ENCODE assay signal across 19 cellular contexts in genomic region chr11:45886816-45887520, GRCh38. TPM values are rescaled to one million over a fixed set of nuclear protein-coding genes. Genes with fewer than 3 reads are reported as not detected.
DNase-seq lines count a peak whose midpoint lies in the region; ATAC-seq and TF ChIP-seq lines count a peak whose summit lies in the region.
"Had no signal": no experiment of that assay in that cellular context is flagged by ENCODE, and none has a peak within 500 bp of the region (broad histone marks: within the 10 kb centered on the region; RNA-seq: fewer than 3 reads in every experiment).

No MANE protein-coding gene starts in this region.

- H3K9me3 ChIP-seq in BE2C = no peaks in the 10 kb centered on the region
- H3K9me3 ChIP-seq: mucosa of descending colon, prostate gland, testis had no signal

- peaks cover 11% of the 10 kb centered on the region for H3K4me1 Mint-ChIP-seq in central memory CD8-positive, alpha-beta T cell
- H3K4me1 Mint-ChIP-seq in nephron = peaks cover 4% of the 10 kb centered on the region

- no peaks in the 10 kb centered on the region for H3K27me3 Mint-ChIP-seq in central memory CD8-positive, alpha-beta T cell
- peaks cover 38% of the 10 kb centered on the region for H3K27me3 Mint-ChIP-seq in nephron (ENCODE audit: low read depth)

- H3K27me3 ChIP-seq in BE2C = no peaks in the 10 kb centered on the region
- H3K27me3 ChIP-seq: testis had no signal

- no peak for DNase-seq in BE2C
- peak; percentile 9 for DNase-seq in GM10266 (ENCODE audit: extremely low spot score)
- DNase-seq in central memory CD8-positive, alpha-beta T cell (ENCODE audit: low spot score in 2 of 2) = no peak
- no peak for DNase-seq in RKO (ENCODE audit: low spot score)
- no peak for DNase-seq in stimulated activated CD4-positive, alpha-beta T cell treated with anti-CD3 and anti-CD28 coated beads, Interleukin-15, amount 100 ng/mL, for 24 hours
- DNase-seq in stimulated activated CD8-positive, alpha-beta memory T cell treated with anti-CD3 and anti-CD28 coated beads, Interleukin-4, amount 100 ng/mL, for 48 hours = no peak
- DNase-seq: activated CD4-positive, alpha-beta T cell treated with anti-CD3 and anti-CD28 coated beads, Interleukin-2, amount 50 U/mL, for 4 hours; AML-193; GDM1; NCI-H2081 treated with DMSO at 0.1 percent for 48 hours; small intestine; stimulated activated CD4-positive, alpha-beta T cell treated with anti-CD3 and anti-CD28 coated beads, Interleukin-4, amount 100 ng/mL, for 4 hours; testis had no signal

- H3K27ac Mint-ChIP-seq in central memory CD8-positive, alpha-beta T cell (ENCODE audit: low read depth) = no peak overlapping the region
- no peak overlapping the region for H3K27ac Mint-ChIP-seq in nephron
- H3K27ac Mint-ChIP-seq: activated T-helper 1 cell treated with anti-CD3 and anti-CD28 coated beads, Interleukin-12 subunit alpha, Interleukin-12 subunit beta, Interleukin-2, Interleukin-4 antibody, amounts not matched to agents 30 ng/mL and 10 ng/mL and 1 ng/mL, durations not matched to agents 14 hours and 24 hours and 36 hours had no signal

- peaks cover 13% of the 10 kb centered on the region for H3K4me1 ChIP-seq in BE2C
- H3K4me1 ChIP-seq: prostate gland, testis had no signal

- no peak for TF ChIP-seq CTCF in BE2C (IDR thresholded peaks at IDR 0.05; ENCODE audit: low read depth, low read length)
- TF ChIP-seq CTCF in GM10266 (IDR thresholded peaks at IDR 0.05; ENCODE audit: control insufficient read depth, insufficient read depth, low read depth, missing control alignments) = no peak
- TF ChIP-seq CTCF in nephron (IDR thresholded peaks at IDR 0.05; ENCODE audit: unreplicated experiment in 3 of 3) = no peak

- peak overlapping the region; percentile 61 for H3K4me3 Mint-ChIP-seq in central memory CD8-positive, alpha-beta T cell
- H3K4me3 Mint-ChIP-seq in nephron = peak overlapping the region; percentile 21 to 61 (median 55)
- H3K4me3 Mint-ChIP-seq: activated T-helper 1 cell treated with anti-CD3 and anti-CD28 coated beads, Interleukin-12 subunit alpha, Interleukin-12 subunit beta, Interleukin-2, Interleukin-4 antibody, amounts not matched to agents 30 ng/mL and 10 ng/mL and 1 ng/mL, durations not matched to agents 14 hours and 24 hours and 36 hours had no signal

- no peaks in the 10 kb centered on the region for H3K9me3 Mint-ChIP-seq in central memory CD8-positive, alpha-beta T cell
- H3K9me3 Mint-ChIP-seq in nephron = no peaks in the 10 kb centered on the region
- H3K9me3 Mint-ChIP-seq: activated T-helper 1 cell treated with anti-CD3 and anti-CD28 coated beads, Interleukin-12 subunit alpha, Interleukin-12 subunit beta, Interleukin-2, Interleukin-4 antibody, amounts not matched to agents 30 ng/mL and 10 ng/mL and 1 ng/mL, durations not matched to agents 14 hours and 24 hours and 36 hours had no signal

- H3K36me3 ChIP-seq in BE2C = peaks cover 3% of the 10 kb centered on the region; the same call in 1 of the 2 replicates
- H3K36me3 ChIP-seq: prostate gland had no signal

- no peak for ATAC-seq in central memory CD8-positive, alpha-beta T cell (replicated peaks; ENCODE audit: extremely low read depth, poor library complexity, severe bottlenecking)
- ATAC-seq: K562, left lobe of liver had no signal

- peaks cover 14% of the 10 kb centered on the region for H3K36me3 Mint-ChIP-seq in central memory CD8-positive, alpha-beta T cell (ENCODE audit: insufficient read depth)
- peaks cover 5% of the 10 kb centered on the region for H3K36me3 Mint-ChIP-seq in nephron (ENCODE audit: low read depth)

- peak overlapping the region; percentile 74 for H3K4me3 ChIP-seq in BE2C (ENCODE audit: low read depth, low read length)
- H3K4me3 ChIP-seq: K562, mucosa of descending colon, prostate gland had no signal

RNA-seq across cellular contexts. Expression of gene MAPK8IP1, which starts 1.5 kb away (rescaled TPM):
- polyA plus RNA-seq in BE2C (2012; ENCODE audit: insufficient read depth, insufficient read length, low read depth) = 165 TPM

RNA-seq across cellular contexts. Expression of gene FREY1, which starts 20.1 kb away (rescaled TPM):
- polyA plus RNA-seq in BE2C (2012; ENCODE audit: insufficient read depth, insufficient read length, low read depth) = not detected

RNA-seq across cellular contexts. Expression of gene PEX16, which starts 30.7 kb away (rescaled TPM):
- 66.1 TPM for polyA plus RNA-seq in BE2C (2012; ENCODE audit: insufficient read depth, insufficient read length, low read depth)

RNA-seq across cellular contexts. Expression of gene LARGE2, which starts 35.5 kb away (rescaled TPM):
- not detected for polyA plus RNA-seq in BE2C (2012; ENCODE audit: insufficient read depth, insufficient read length, low read depth)

RNA-seq across cellular contexts. Expression of gene CRY2, which starts 39.7 kb away (rescaled TPM):
- polyA plus RNA-seq in BE2C (2012; ENCODE audit: insufficient read depth, insufficient read length, low read depth) = 12.8 TPM
